ENCODE assay signal across 8 cellular contexts in the genomic region with DNA sequence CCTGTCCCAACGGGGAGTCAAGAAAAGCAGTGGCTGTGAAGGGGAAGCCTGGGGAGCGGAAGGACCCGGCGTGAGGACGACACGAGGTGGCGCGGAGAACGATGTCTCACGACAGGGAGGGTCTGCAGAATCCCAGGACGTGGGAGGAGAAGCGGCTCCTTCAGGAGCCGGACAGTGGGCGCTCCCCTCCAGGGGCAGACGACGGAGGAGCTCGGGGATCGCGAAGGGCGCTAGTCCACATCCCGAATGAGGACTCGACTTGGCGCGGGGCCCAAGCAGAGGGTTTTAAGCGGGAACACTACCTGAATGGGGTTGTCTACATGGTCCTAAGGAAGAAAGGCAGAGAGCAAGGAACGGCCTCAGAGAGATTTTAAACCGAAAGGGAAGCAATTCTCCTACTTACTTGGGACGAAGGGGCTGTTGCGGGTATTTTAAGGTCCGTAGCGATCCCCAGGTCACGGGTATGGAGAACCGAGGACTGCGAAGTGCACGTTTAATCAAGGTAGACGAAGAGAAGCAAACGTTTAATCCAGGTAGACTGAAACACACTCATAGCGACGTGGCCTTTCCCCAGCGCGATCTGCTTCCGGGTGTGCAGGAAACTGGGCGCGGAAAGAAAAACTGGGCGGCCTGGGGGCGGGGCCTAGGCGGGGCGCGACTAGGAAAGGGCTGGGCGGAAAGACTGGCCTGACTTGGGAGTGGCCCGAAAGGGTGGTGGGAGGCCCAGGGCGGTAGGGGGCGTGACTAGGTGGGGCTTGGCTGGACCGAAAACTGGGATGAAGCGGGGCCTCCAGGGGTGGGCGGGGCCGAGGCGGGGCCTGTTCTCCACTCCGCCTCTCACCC. TPM values are rescaled to one million over a fixed set of nuclear protein-coding genes. Genes with fewer than 3 reads are reported as not detected.
DNase-seq lines count a peak whose midpoint lies in the region; ATAC-seq, FAIRE-seq and TF ChIP-seq lines count a peak whose summit lies in the region.

A gene (minus strand): TSS at position 594 of the 843 bp plus-strand sequence. CDS start 10,964 bp downstream, outside the sequence.

- H3K4me3 ChIP-seq in choroid plexus epithelial cell (ENCODE audit: low read depth, low read length) (peak within 1 kb of the TSS; percentile 94), kidney epithelial cell (ENCODE audit: low read depth, low read length) (peak within 1 kb of the TSS; percentile 87)

- ATAC-seq in HG03039 (IDR thresholded peaks at IDR 0.05; ENCODE audit: unreplicated experiment) (peak; percentile 73), GM21526 (IDR thresholded peaks at IDR 0.05; ENCODE audit: low FRiP score, unreplicated experiment) (no peak)

- FAIRE-seq in GM12891 (lab: Jason Lieb, UNC): peak; percentile 95

- H3K27me3 ChIP-seq in kidney epithelial cell (ENCODE audit: control insufficient read depth, insufficient read depth, low read length): no peaks in the 10 kb centered on the region

- H3K36me3 ChIP-seq in kidney epithelial cell (ENCODE audit: control insufficient read depth, insufficient read depth, low read length): peaks cover 1% of the 10 kb centered on the region

- peak; percentile 78 for TF ChIP-seq POLR2A in GM12891 (IDR thresholded peaks at IDR 0.05; ENCODE audit: low read depth, low read length)

- DNase-seq in GM12891 (ENCODE audit: insufficient read length, low spot score) (peak; percentile 71), NCI-H2227 treated with DMSO at 0.1 percent for 48 hours (lab: John Stamatoyannopoulos, UW) (peak; percentile 85), choroid plexus epithelial cell (ENCODE audit: low read depth) (peak; percentile 98), kidney epithelial cell (ENCODE audit: low read depth) (peak; percentile 58)
- peak; percentile 79 to 85 for DNase-seq in activated CD4-positive, alpha-beta T cell treated with anti-CD3 and anti-CD28 coated beads for 4 hours
- peak; percentile 65 to 84 for DNase-seq in stimulated activated CD4-positive, alpha-beta T cell treated with anti-CD3 and anti-CD28 coated beads, Interleukin-15, amount 100 ng/mL, for 1 hour (ENCODE audit: low read depth in 1 of 2, low spot score in 1 of 2)

- TF ChIP-seq CTCF in choroid plexus epithelial cell (conservative IDR thresholded peaks at IDR 0.05; ENCODE audit: low read depth, low read length) (peak; percentile 18), kidney epithelial cell (IDR thresholded peaks at IDR 0.05; ENCODE audit: insufficient read depth, low read length, poor library complexity, severe bottlenecking) (peak; percentile 13)

TF ChIP-seq in GM12891, 5 proteins besides CTCF, POLR2A, EP300 and RAD21:
- TF ChIP-seq PAX5 (IDR thresholded peaks at IDR 0.05; ENCODE audit: insufficient read depth, low read length, severe bottlenecking) (no peak), POLR2AphosphoS5 (IDR thresholded peaks at IDR 0.05; ENCODE audit: low read depth, low read length) (peak; percentile 79)

RNA-seq across cellular contexts. Expression of the gene that starts here (rescaled TPM):
- polyA plus RNA-seq in GM12891 (2012; ENCODE audit: low read depth, missing spikeins): 5.5 TPM
- total RNA-seq in kidney epithelial cell: 8.4 and 10.3 TPM in 2 replicates
